19 cellular contexts compared by ENCODE assay signal in genomic region chr20:50543326-50543725, GRCh38. TPM values are rescaled to one million over a fixed set of nuclear protein-coding genes. Genes with fewer than 3 reads are reported as not detected.
DNase-seq lines count a peak whose midpoint lies in the region; ATAC-seq, FAIRE-seq and TF ChIP-seq lines count a peak whose summit lies in the region.
"Had no signal": no experiment of that assay in that cellular context is flagged by ENCODE, and none has a peak within 500 bp of the region (broad histone marks: within the 10 kb centered on the region; RNA-seq: fewer than 3 reads in every experiment).

No MANE protein-coding gene starts in this region.

- H3K36me3 ChIP-seq in Panc1 (ENCODE audit: control insufficient read depth, insufficient read depth, low read length) = no peaks in the 10 kb centered on the region
- H3K36me3 ChIP-seq in endothelial cell of umbilical vein (ENCODE audit: control insufficient read depth in 2 of 2, extremely low read depth in 1 of 2, insufficient read depth in 2 of 2, low read length in 2 of 2) = peaks cover 0 to 3% of the 10 kb centered on the region in 2 experiments
- H3K36me3 ChIP-seq in upper lobe of left lung = peaks cover 0 to under 1% (median under 1%) of the 10 kb centered on the region in 4 donors
- H3K36me3 ChIP-seq: colonic mucosa, vagina had no signal

- H3K9me3 Mint-ChIP-seq in activated naive CD4-positive, alpha-beta T cell treated with anti-CD3 and anti-CD28 coated beads, Interleukin-2, amount 50 U/mL, for 24 hours = no peaks in the 10 kb centered on the region
- H3K9me3 Mint-ChIP-seq in activated naive CD4-positive, alpha-beta T cell treated with anti-CD3 and anti-CD28 coated beads for 36 hours = no peaks in the 10 kb centered on the region
- H3K9me3 Mint-ChIP-seq: H9; naive thymus-derived CD8-positive, alpha-beta T cell; stimulated activated naive CD8-positive, alpha-beta T cell treated with anti-CD3 and anti-CD28 coated beads, Interleukin-15, amount 100 ng/mL, for 72 hours had no signal

- H3K4me2 ChIP-seq in endothelial cell of umbilical vein (ENCODE audit: insufficient read depth, low read length) = peak overlapping the region; percentile 8

- no peak overlapping the region for H2AFZ ChIP-seq in endothelial cell of umbilical vein (ENCODE audit: low read depth, low read length)

- no peak for FAIRE-seq in endothelial cell of umbilical vein (lab: Jason Lieb, UNC)

- peak overlapping the region; percentile 88; the same call in 1 of the 2 replicates for H3K27ac ChIP-seq in Panc1 (ENCODE audit: low read length)
- H3K27ac ChIP-seq in endothelial cell of umbilical vein (ENCODE audit: insufficient read depth, low read depth, low read length) = peak overlapping the region; percentile 98
- H3K27ac ChIP-seq in upper lobe of left lung = peak overlapping the region; percentile 11 to 78 (median 74)
- H3K27ac ChIP-seq: colonic mucosa, epithelial cell of prostate, gastroesophageal sphincter, vagina had no signal

- DNase-seq in activated naive CD4-positive, alpha-beta T cell treated with anti-CD3 and anti-CD28 coated beads for 36 hours = no peak
- DNase-seq in Panc1 (ENCODE audit: low read depth, low spot score) = no peak
- no peak for DNase-seq in endothelial cell of umbilical vein (ENCODE audit: low read depth, low spot score)
- DNase-seq in upper lobe of left lung = no peak
- no peak for DNase-seq in stimulated activated CD4-positive, alpha-beta T cell treated with anti-CD3 and anti-CD28 coated beads, Interleukin-4, amount 100 ng/mL, for 4 hours
- DNase-seq in NCI-H1436 treated with DMSO at 0.1 percent for 48 hours (lab: John Stamatoyannopoulos, UW) = no peak
- no peak for DNase-seq in NCI-H82 treated with DMSO at 0.1 percent for 48 hours (lab: John Stamatoyannopoulos, UW; ENCODE audit: unreplicated experiment)
- DNase-seq: colonic mucosa; H9; left ventricle myocardium superior; naive thymus-derived CD8-positive, alpha-beta T cell; NCI-H2227 treated with DMSO at 0.1 percent for 48 hours; SHP77 treated with DMSO at 0.1 percent for 48 hours; stimulated activated CD4-positive, alpha-beta T cell treated with anti-CD3 and anti-CD28 coated beads, Interleukin-12 subunit alpha, Interleukin-12 subunit beta, amount 100 ng/mL, for 4 hours; stimulated activated naive CD8-positive, alpha-beta T cell treated with anti-CD3 and anti-CD28 coated beads, Interleukin-15, amount 100 ng/mL, for 72 hours had no signal

- no peak for ATAC-seq in Panc1
- no peak for ATAC-seq in upper lobe of left lung (ENCODE audit: low FRiP score in 2 of 2)
- ATAC-seq: gastroesophageal sphincter; left ventricle myocardium superior; naive thymus-derived CD8-positive, alpha-beta T cell; stimulated activated naive CD8-positive, alpha-beta T cell treated with anti-CD3 and anti-CD28 coated beads, Interleukin-15, amount 100 ng/mL, for 72 hours had no signal

- peaks cover 86% of the 10 kb centered on the region for H3K4me1 Mint-ChIP-seq in activated naive CD4-positive, alpha-beta T cell treated with anti-CD3 and anti-CD28 coated beads, Interleukin-2, amount 50 U/mL, for 24 hours
- H3K4me1 Mint-ChIP-seq in activated naive CD4-positive, alpha-beta T cell treated with anti-CD3 and anti-CD28 coated beads for 36 hours (ENCODE audit: low read depth) = peaks cover 86% of the 10 kb centered on the region

- no peak for TF ChIP-seq EP300 in upper lobe of left lung (IDR thresholded peaks at IDR 0.05)

- peak overlapping the region; percentile 81 for H3K27ac Mint-ChIP-seq in activated naive CD4-positive, alpha-beta T cell treated with anti-CD3 and anti-CD28 coated beads, Interleukin-2, amount 50 U/mL, for 24 hours
- H3K27ac Mint-ChIP-seq in activated naive CD4-positive, alpha-beta T cell treated with anti-CD3 and anti-CD28 coated beads for 36 hours = no peak overlapping the region

- H3K79me2 ChIP-seq in endothelial cell of umbilical vein (ENCODE audit: control insufficient read depth, insufficient read depth, low read length) = peaks cover 79% of the 10 kb centered on the region

- TF ChIP-seq POLR2A in endothelial cell of umbilical vein (IDR thresholded peaks at IDR 0.05; ENCODE audit: low read depth, low read length) = no peak
- no peak for TF ChIP-seq POLR2A in upper lobe of left lung (IDR thresholded peaks at IDR 0.05)

- no peaks in the 10 kb centered on the region for H3K9me1 ChIP-seq in endothelial cell of umbilical vein (replicated peaks; ENCODE audit: control insufficient read depth, extremely low read depth, insufficient read depth, low read length)

- H3K36me3 Mint-ChIP-seq in activated naive CD4-positive, alpha-beta T cell treated with anti-CD3 and anti-CD28 coated beads, Interleukin-2, amount 50 U/mL, for 24 hours = peaks cover 13% of the 10 kb centered on the region
- H3K36me3 Mint-ChIP-seq in activated naive CD4-positive, alpha-beta T cell treated with anti-CD3 and anti-CD28 coated beads for 36 hours (ENCODE audit: low read depth) = peaks cover 44% of the 10 kb centered on the region

- WGBS in upper lobe of left lung, 2 donors = 53 to 55% methylated on average over 5 of the region's 5 CpGs

- H3K27me3 ChIP-seq in Panc1 (ENCODE audit: control insufficient read depth, insufficient read depth, low read length) (no peaks in the 10 kb centered on the region), endothelial cell of umbilical vein (ENCODE audit: control insufficient read depth in 2 of 2, insufficient read depth in 2 of 2, low read length in 2 of 2) (no peaks in the 10 kb centered on the region), upper lobe of left lung (no peaks in the 10 kb centered on the region)
- H3K27me3 ChIP-seq: colonic mucosa, gastroesophageal sphincter, vagina had no signal

- H3K27me3 Mint-ChIP-seq in activated naive CD4-positive, alpha-beta T cell treated with anti-CD3 and anti-CD28 coated beads, Interleukin-2, amount 50 U/mL, for 24 hours = no peaks in the 10 kb centered on the region
- H3K27me3 Mint-ChIP-seq in activated naive CD4-positive, alpha-beta T cell treated with anti-CD3 and anti-CD28 coated beads for 36 hours (ENCODE audit: low read depth) = no peaks in the 10 kb centered on the region
- H3K27me3 Mint-ChIP-seq: naive thymus-derived CD8-positive, alpha-beta T cell; stimulated activated naive CD8-positive, alpha-beta T cell treated with anti-CD3 and anti-CD28 coated beads, Interleukin-15, amount 100 ng/mL, for 72 hours had no signal

- H4K20me1 ChIP-seq in endothelial cell of umbilical vein (replicated peaks; ENCODE audit: control insufficient read depth, extremely low read depth, insufficient read depth, low read length) = no peaks in the 10 kb centered on the region

- CTCF ChIA-PET in activated naive CD4-positive, alpha-beta T cell treated with anti-CD3 and anti-CD28 coated beads for 36 hours (lab: Charles Lee) = interaction anchor here (0.7 to 1.2 kb wide), 2 partner anchors 8 to 26 kb away, joined by 3 read pairs; no protein-coding TSS in a partner anchor
- CTCF ChIA-PET in Panc1 (lab: Charles Lee) (no interaction called here), endothelial cell of umbilical vein (lab: Charles Lee) (interaction anchor here (12.9 kb wide), 1 partner anchor 15 kb away, joined by 99 read pairs; no protein-coding TSS in a partner anchor)

- H3K4me1 ChIP-seq in Panc1 (ENCODE audit: control insufficient read depth, insufficient read depth, low read length) (peaks cover 53% of the 10 kb centered on the region), endothelial cell of umbilical vein (ENCODE audit: control insufficient read depth, extremely low read depth, insufficient read depth, low read length) (peaks cover 45% of the 10 kb centered on the region), upper lobe of left lung (peaks cover 81 to 91% (median 85%) of the 10 kb centered on the region in 4 donors)

- BruUV-seq in Panc1 (replicated peaks; lab: Mats Ljungman, UMichigan) = no TSS peak
- no TSS peak for BruUV-seq in endothelial cell of umbilical vein (replicated peaks; lab: Mats Ljungman, UMichigan)

- H3K9ac ChIP-seq in endothelial cell of umbilical vein (replicated peaks; ENCODE audit: extremely low read depth, insufficient read depth, low read length) = no peak overlapping the region

- in situ Hi-C loops in Panc1 (cut with HindIII; ENCODE audit: low pct_unique_long_range_greater_than_20kb, low sequenced_read_pairs) = no loop called here

- TF ChIP-seq CTCF in Panc1 (IDR thresholded peaks at IDR 0.05) = no peak
- TF ChIP-seq CTCF in endothelial cell of umbilical vein (IDR thresholded peaks at IDR 0.05; ENCODE audit: extremely low read depth in 1 of 2, insufficient read depth in 1 of 2, low read depth in 1 of 2, low read length in 2 of 2) = no peak
- no peak for TF ChIP-seq CTCF in upper lobe of left lung (IDR thresholded peaks at IDR 0.05)

- intact Hi-C loops in activated naive CD4-positive, alpha-beta T cell treated with anti-CD3 and anti-CD28 coated beads for 36 hours (cut with micrococcal nuclease) = no loop called here
- intact Hi-C loops in Panc1 (cut with micrococcal nuclease; ENCODE audit: unreplicated experiment) (no loop called here), endothelial cell of umbilical vein (cut with micrococcal nuclease) (no loop called here)

- H3K4me3 Mint-ChIP-seq in activated naive CD4-positive, alpha-beta T cell treated with anti-CD3 and anti-CD28 coated beads, Interleukin-2, amount 50 U/mL, for 24 hours = peak overlapping the region; percentile 23
- no peak overlapping the region for H3K4me3 Mint-ChIP-seq in activated naive CD4-positive, alpha-beta T cell treated with anti-CD3 and anti-CD28 coated beads for 36 hours
- H3K4me3 Mint-ChIP-seq: H9; stimulated activated naive CD8-positive, alpha-beta T cell treated with anti-CD3 and anti-CD28 coated beads, Interleukin-15, amount 100 ng/mL, for 72 hours had no signal

- dilution Hi-C loops in endothelial cell of umbilical vein (cut with MboI; ENCODE audit: extremely low pct_ligation_motif_present, low sequenced_read_pairs) = no loop called here

- H3K4me3 ChIP-seq in Panc1 (ENCODE audit: low read depth in 2 of 2, low read length in 2 of 2) = no peak overlapping the region
- H3K4me3 ChIP-seq in endothelial cell of umbilical vein (replicated peaks in 1 of 3; ENCODE audit: insufficient read depth in 1 of 3, low read depth in 1 of 3, low read length in 3 of 3) = no peak overlapping the region
- H3K4me3 ChIP-seq in upper lobe of left lung = no peak overlapping the region
- H3K4me3 ChIP-seq: colonic mucosa, gastroesophageal sphincter, vagina had no signal

- H3K9me3 ChIP-seq in Panc1 (ENCODE audit: control insufficient read depth, insufficient read depth, low read depth, low read length) (no peaks in the 10 kb centered on the region), endothelial cell of umbilical vein (replicated peaks; ENCODE audit: control insufficient read depth, insufficient read depth, low read length) (no peaks in the 10 kb centered on the region), upper lobe of left lung (no peaks in the 10 kb centered on the region)
- H3K9me3 ChIP-seq: colonic mucosa, gastroesophageal sphincter, vagina had no signal

- POLR2A ChIA-PET in Panc1 (lab: Charles Lee) = no interaction called here
- POLR2A ChIA-PET in endothelial cell of umbilical vein (lab: Charles Lee) = interaction anchor here (0.6 to 1.0 kb wide), 2 partner anchors 18 to 30 kb away, joined by 3 to 4 read pairs; no protein-coding TSS in a partner anchor

RNA-seq across cellular contexts. Expression of gene PTPN1, which starts 33.1 kb away (rescaled TPM):
- total RNA-seq in activated naive CD4-positive, alpha-beta T cell treated with anti-CD3 and anti-CD28 coated beads for 36 hours = 100 to 1,000 TPM; 111 to 119 TPM
- total RNA-seq in Panc1 (2021; ENCODE audit: unreplicated experiment) = 42.2 TPM
- polyA plus RNA-seq in Panc1 (2012; ENCODE audit: insufficient read length) = 27.3 TPM
- 57.7 and 64.3 TPM in 2 replicates for total RNA-seq in endothelial cell of umbilical vein
- polyA plus RNA-seq in endothelial cell of umbilical vein = 38.9 and 41.1 TPM in 2 replicates
- 46.3 and 46.5 TPM in 2 replicates for polyA plus RNA-seq in endothelial cell of umbilical vein (2011; cell fraction: cytosol; rRNA removed)
- polyA plus RNA-seq in endothelial cell of umbilical vein (2011; cell fraction: nucleus; rRNA removed) = 67.9 and 82.7 TPM in 2 replicates
- 54.6 and 69.0 TPM in 2 replicates for polyA plus RNA-seq in endothelial cell of umbilical vein (2012)
- 38.9 and 47.4 TPM in 2 replicates for polyA minus RNA-seq in endothelial cell of umbilical vein
- 14.3 TPM for polyA minus RNA-seq in endothelial cell of umbilical vein (2011; cell fraction: cytosol; rRNA and poly(A)+ RNA removed)
- 40.9 and 46.0 TPM in 2 replicates for polyA minus RNA-seq in endothelial cell of umbilical vein (2011; cell fraction: nucleus; rRNA and poly(A)+ RNA removed)
- 100 to 1,000 TPM in 3 of 6 donors, 10 to 100 TPM in 3; 75.1 to 137 (median 96.1) TPM for total RNA-seq in upper lobe of left lung
